Comparison of ENCODE assay signal across 8 cellular contexts in the genomic region with DNA sequence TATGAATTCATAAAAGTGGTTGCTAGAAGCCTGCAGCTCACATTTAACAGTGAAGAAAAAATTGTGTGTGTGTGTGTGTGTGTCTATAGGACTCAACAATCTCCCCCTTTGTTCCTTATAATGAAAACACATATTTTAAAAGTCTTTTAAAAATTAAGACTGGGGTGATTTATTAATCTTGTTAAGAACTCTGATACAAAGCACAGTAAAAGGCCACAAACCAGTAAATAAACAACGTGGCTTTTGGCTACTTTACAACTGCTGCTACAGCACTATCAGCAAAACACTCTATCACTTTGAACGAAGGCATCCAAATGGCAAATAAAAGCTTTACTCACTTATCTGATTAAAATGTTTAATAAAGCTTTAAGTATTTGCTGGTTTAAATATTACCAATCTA. TPM values are rescaled to one million over a fixed set of nuclear protein-coding genes. Genes with fewer than 3 reads are reported as not detected.
A peak's percentile ranks its signal among the peaks of the same experiment; 100 is the strongest.
DNase-seq lines count a peak whose midpoint lies in the region; ATAC-seq and TF ChIP-seq lines count a peak whose summit lies in the region.

No MANE protein-coding gene starts in this region.

- peak overlapping the region; percentile 96 for H3K27ac Mint-ChIP-seq in activated naive CD8-positive, alpha-beta T cell treated with anti-CD3 and anti-CD28 coated beads, Interleukin-2, amount 50 U/mL, for 24 hours

- no peak for DNase-seq in activated T-cell treated with anti-CD3 and anti-CD28 coated beads, Interleukin-2, amount 50 U/mL, for 4 hours
- no peak for DNase-seq in activated T-cell treated with anti-CD3 and anti-CD28 coated beads, Interleukin-2, amount 50 U/mL, for 48 hours
- no peak for DNase-seq in activated naive CD8-positive, alpha-beta T cell treated with anti-CD3 and anti-CD28 coated beads, Interleukin-2, amount 50 U/mL, for 24 hours
- DNase-seq in lower lobe of right lung (no peak), transverse colon (no peak), NCI-H526 treated with DMSO at 0.1 percent for 48 hours (lab: John Stamatoyannopoulos, UW) (no peak)

- H3K27me3 ChIP-seq in lower lobe of right lung (ENCODE audit: low read depth) (no peaks in the 10 kb centered on the region), transverse colon (no peaks in the 10 kb centered on the region)

- TF ChIP-seq POLR2A in transverse colon (IDR thresholded peaks at IDR 0.05), result no peak

- no peaks in the 10 kb centered on the region for H3K9me3 ChIP-seq in lower lobe of right lung
- H3K9me3 ChIP-seq in transverse colon, result no peaks in the 10 kb centered on the region

- peak overlapping the region; percentile 95 for H3K4me3 Mint-ChIP-seq in activated T-cell treated with anti-CD3 and anti-CD28 coated beads, Interleukin-2, amount 50 U/mL, for 4 hours
- peak overlapping the region; percentile 95 for H3K4me3 Mint-ChIP-seq in activated naive CD8-positive, alpha-beta T cell treated with anti-CD3 and anti-CD28 coated beads, Interleukin-2, amount 50 U/mL, for 24 hours

- H3K27ac ChIP-seq in lower lobe of right lung, result peak overlapping the region; percentile 85
- peak overlapping the region; percentile 83 to 97 (median 89) for H3K27ac ChIP-seq in transverse colon

- H3K36me3 ChIP-seq in lower lobe of right lung (peaks cover 39% of the 10 kb centered on the region), transverse colon (peaks cover 0 to 23% (median 5%) of the 10 kb centered on the region in 4 donors)

- no peak for TF ChIP-seq EP300 in transverse colon (IDR thresholded peaks at IDR 0.05; ENCODE audit: low read depth)

- WGBS in transverse colon (ENCODE audit: low coverage in 1 of 2), 2 donors, result 36 to 38% methylated on average over 2 of the region's 2 CpGs

- peaks cover 16% of the 10 kb centered on the region for H3K4me1 ChIP-seq in lower lobe of right lung
- H3K4me1 ChIP-seq in transverse colon, result peaks cover 8 to 22% (median 13%) of the 10 kb centered on the region in 4 donors

- no peak for ATAC-seq in activated T-cell treated with anti-CD3 and anti-CD28 coated beads, Interleukin-2, amount 50 U/mL, for 4 hours
- ATAC-seq in activated naive CD8-positive, alpha-beta T cell treated with anti-CD3 and anti-CD28 coated beads, Interleukin-2, amount 50 U/mL, for 24 hours, result no peak
- ATAC-seq in lower lobe of right lung (no peak), HG03108 (IDR thresholded peaks at IDR 0.05; ENCODE audit: unreplicated experiment) (no peak), HG02852 (IDR thresholded peaks at IDR 0.05; ENCODE audit: unreplicated experiment) (no peak)

- no peaks in the 10 kb centered on the region for H3K27me3 Mint-ChIP-seq in activated T-cell treated with anti-CD3 and anti-CD28 coated beads, Interleukin-2, amount 50 U/mL, for 4 hours (ENCODE audit: low read depth)
- H3K27me3 Mint-ChIP-seq in activated naive CD8-positive, alpha-beta T cell treated with anti-CD3 and anti-CD28 coated beads, Interleukin-2, amount 50 U/mL, for 24 hours, result no peaks in the 10 kb centered on the region

- no peak for TF ChIP-seq CTCF in lower lobe of right lung (IDR thresholded peaks at IDR 0.05)
- TF ChIP-seq CTCF in transverse colon (IDR thresholded peaks at IDR 0.05), result no peak

- H3K9me3 Mint-ChIP-seq in activated T-cell treated with anti-CD3 and anti-CD28 coated beads, Interleukin-2, amount 50 U/mL, for 4 hours, result no peaks in the 10 kb centered on the region
- no peaks in the 10 kb centered on the region for H3K9me3 Mint-ChIP-seq in activated naive CD8-positive, alpha-beta T cell treated with anti-CD3 and anti-CD28 coated beads, Interleukin-2, amount 50 U/mL, for 24 hours

- intact Hi-C loops in lower lobe of right lung (cut with DNase I) (no loop called here), transverse colon (cut with DNase I; ENCODE audit: low total_unique reads) (no loop called here)

- peaks cover 31% of the 10 kb centered on the region for H3K4me1 Mint-ChIP-seq in activated T-cell treated with anti-CD3 and anti-CD28 coated beads, Interleukin-2, amount 50 U/mL, for 4 hours (ENCODE audit: low read depth)
- peaks cover 37% of the 10 kb centered on the region for H3K4me1 Mint-ChIP-seq in activated naive CD8-positive, alpha-beta T cell treated with anti-CD3 and anti-CD28 coated beads, Interleukin-2, amount 50 U/mL, for 24 hours

- H3K4me3 ChIP-seq in lower lobe of right lung (peak overlapping the region; percentile 70), transverse colon (peak overlapping the region in 3 of 4 donors; percentile 68 to 87 (median 71))

- in situ Hi-C loops in transverse colon (cut with MboI; ENCODE audit: low pct_ligation_motif_present in 1 of 4, low pct_unique_long_range_greater_than_20kb in 1 of 4, low sequenced_read_pairs in 3 of 4), result loop anchor here in 2 of 4 donors (10.0 to 25.0 kb wide), 2 partner anchors 252 to 480 kb away; partner anchors contain the start of gene DNAAF2 (in 1 of the 2)

- peaks cover 21% of the 10 kb centered on the region for H3K36me3 Mint-ChIP-seq in activated T-cell treated with anti-CD3 and anti-CD28 coated beads, Interleukin-2, amount 50 U/mL, for 4 hours (ENCODE audit: insufficient read depth)
- H3K36me3 Mint-ChIP-seq in activated naive CD8-positive, alpha-beta T cell treated with anti-CD3 and anti-CD28 coated beads, Interleukin-2, amount 50 U/mL, for 24 hours (ENCODE audit: low read depth), result peaks cover 32% of the 10 kb centered on the region

RNA-seq across cellular contexts. Expression of gene VCPKMT, which starts 0.6 kb away (rescaled TPM):
- total RNA-seq in activated T-cell treated with anti-CD3 and anti-CD28 coated beads, Interleukin-2, amount 50 U/mL, for 4 hours, result 10 to 100 TPM; 16.0 to 21.8 (median 19.4) TPM
- total RNA-seq in lower lobe of right lung, result 8.0 TPM
- total RNA-seq in transverse colon, result 10 to 100 TPM in 1 of 4 donors, 1 to 10 TPM in 3; 3.7 to 12.1 (median 5.9) TPM
